In genomic region chr1:91502882-91503184, GRCh38 we compare ENCODE assay signal across 9 cellular contexts. TPM values are rescaled to one million over a fixed set of nuclear protein-coding genes. Genes with fewer than 3 reads are reported as not detected.
DNase-seq lines count a peak whose midpoint lies in the region; ATAC-seq, FAIRE-seq and TF ChIP-seq lines count a peak whose summit lies in the region.
"Had no signal": no experiment of that assay in that cellular context is flagged by ENCODE, and none has a peak within 500 bp of the region (broad histone marks: within the 10 kb centered on the region; RNA-seq: fewer than 3 reads in every experiment).

No MANE protein-coding gene starts in this region.

- CTCF ChIA-PET in endothelial cell of umbilical vein (lab: Charles Lee): interaction anchor here (2.3 to 3.5 kb wide), 2 partner anchors 10 to 337 kb away, joined by 17 to 21 read pairs; no protein-coding TSS in a partner anchor

- no peak for FAIRE-seq in endothelial cell of umbilical vein (lab: Jason Lieb, UNC)

- H3K36me3 ChIP-seq in endothelial cell of umbilical vein (ENCODE audit: control insufficient read depth in 2 of 2, extremely low read depth in 1 of 2, insufficient read depth in 2 of 2, low read length in 2 of 2): no peaks in the 10 kb centered on the region

- DNase-seq in AG09319 (ENCODE audit: extremely low read depth, low read depth): no peak
- DNase-seq in NCI-H82 treated with DMSO at 0.1 percent for 48 hours (lab: John Stamatoyannopoulos, UW; ENCODE audit: unreplicated experiment): peak; percentile 12
- DNase-seq in endothelial cell of umbilical vein (ENCODE audit: low read depth, low spot score): no peak
- DNase-seq in middle frontal gyrus (ENCODE audit: extremely low spot score, low spot score): no peak
- no peak for DNase-seq in NCI-H187 treated with DMSO at 0.1 percent for 48 hours (lab: John Stamatoyannopoulos, UW)
- DNase-seq in GF-D8 (lab: John Stamatoyannopoulos, UW): no peak
- DNase-seq: WERI-Rb-1 had no signal

- ATAC-seq in HG03439 (IDR thresholded peaks at IDR 0.05; ENCODE audit: unreplicated experiment): no peak

- dilution Hi-C loops in endothelial cell of umbilical vein (cut with MboI; ENCODE audit: extremely low pct_ligation_motif_present, low sequenced_read_pairs): no loop called here

- no peaks in the 10 kb centered on the region for H3K27me3 ChIP-seq in endothelial cell of umbilical vein (ENCODE audit: control insufficient read depth in 2 of 2, insufficient read depth in 2 of 2, low read length in 2 of 2)

- intact Hi-C loops in endothelial cell of umbilical vein (cut with micrococcal nuclease): loop anchor here (5.0 kb wide), 1 partner anchor 794 kb away; the partner anchor contains the start of genes GLMN and RPAP2

- H3K4me1 ChIP-seq in endothelial cell of umbilical vein (ENCODE audit: control insufficient read depth, extremely low read depth, insufficient read depth, low read length): peaks cover 16% of the 10 kb centered on the region

- POLR2A ChIA-PET in endothelial cell of umbilical vein (lab: Charles Lee): no interaction called here

- H3K4me2 ChIP-seq in endothelial cell of umbilical vein (ENCODE audit: insufficient read depth, low read length): peak overlapping the region; percentile 88

- BruUV-seq in endothelial cell of umbilical vein (replicated peaks; lab: Mats Ljungman, UMichigan): no TSS peak

- TF ChIP-seq CTCF in AG09319 (IDR thresholded peaks at IDR 0.05; ENCODE audit: low read depth, low read length) (peak; percentile 13), GM12873 (IDR thresholded peaks at IDR 0.05; ENCODE audit: insufficient read depth, low read depth, low read length, missing control alignments) (peak; percentile 42), endothelial cell of umbilical vein (IDR thresholded peaks at IDR 0.05; ENCODE audit: extremely low read depth in 1 of 2, insufficient read depth in 1 of 2, low read depth in 1 of 2, low read length in 2 of 2) (no peak)

- no peaks in the 10 kb centered on the region for H4K20me1 ChIP-seq in endothelial cell of umbilical vein (replicated peaks; ENCODE audit: control insufficient read depth, extremely low read depth, insufficient read depth, low read length)

- H3K4me3 ChIP-seq in endothelial cell of umbilical vein (replicated peaks in 1 of 3; ENCODE audit: insufficient read depth in 1 of 3, low read depth in 1 of 3, low read length in 3 of 3): no peak overlapping the region

- H3K79me2 ChIP-seq in endothelial cell of umbilical vein (ENCODE audit: control insufficient read depth, insufficient read depth, low read length): peaks cover 16% of the 10 kb centered on the region

- no peak overlapping the region for H3K9ac ChIP-seq in endothelial cell of umbilical vein (replicated peaks; ENCODE audit: extremely low read depth, insufficient read depth, low read length)

- H3K27ac ChIP-seq in endothelial cell of umbilical vein (ENCODE audit: insufficient read depth, low read depth, low read length): no peak overlapping the region

- no peaks in the 10 kb centered on the region for H3K9me1 ChIP-seq in endothelial cell of umbilical vein (replicated peaks; ENCODE audit: control insufficient read depth, extremely low read depth, insufficient read depth, low read length)

- H2AFZ ChIP-seq in endothelial cell of umbilical vein (ENCODE audit: low read depth, low read length): peak overlapping the region; percentile 37

- H3K9me3 ChIP-seq in endothelial cell of umbilical vein (replicated peaks; ENCODE audit: control insufficient read depth, insufficient read depth, low read length): no peaks in the 10 kb centered on the region

- TF ChIP-seq POLR2A in endothelial cell of umbilical vein (IDR thresholded peaks at IDR 0.05; ENCODE audit: low read depth, low read length): no peak

TF ChIP-seq in endothelial cell of umbilical vein, 7 proteins besides CTCF, POLR2A, EP300 and RAD21:
- TF ChIP-seq EZH2 (IDR thresholded peaks at IDR 0.05; ENCODE audit: borderline replicate concordance, low read depth, low read length, severe bottlenecking): no peak
- TF ChIP-seq JUN (IDR thresholded peaks at IDR 0.05; ENCODE audit: borderline replicate concordance, insufficient read depth, insufficient read length, low read depth): no peak

RNA-seq across cellular contexts. Expression of gene CDC7, which starts 2.2 kb away (rescaled TPM):
- 11.7 and 13.4 TPM in 2 replicates for total RNA-seq in endothelial cell of umbilical vein
- polyA plus RNA-seq in endothelial cell of umbilical vein: 2.3 and 3.9 TPM in 2 replicates
- polyA plus RNA-seq in endothelial cell of umbilical vein (2011; cell fraction: cytosol; rRNA removed): 5.2 and 6.6 TPM in 2 replicates
- 13.5 and 20.5 TPM in 2 replicates for polyA plus RNA-seq in endothelial cell of umbilical vein (2011; cell fraction: nucleus; rRNA removed)
- 4.7 and 7.4 TPM in 2 replicates for polyA plus RNA-seq in endothelial cell of umbilical vein (2012)
- polyA minus RNA-seq in endothelial cell of umbilical vein: 5.5 and 6.4 TPM in 2 replicates
- 20.5 TPM for polyA minus RNA-seq in endothelial cell of umbilical vein (2011; cell fraction: cytosol; rRNA and poly(A)+ RNA removed)
- 5.2 and 7.6 TPM in 2 replicates for polyA minus RNA-seq in endothelial cell of umbilical vein (2011; cell fraction: nucleus; rRNA and poly(A)+ RNA removed)

Comparison
In these comparisons a context has a peak if more than half of its experiments do, and no peak if none do; other contexts are left out.
1. CTCF ChIP-seq: peak in AG09319 (single experiment) and GM12873 (single experiment); none in endothelial cell of umbilical vein (0 of 2).